In genomic region chr2:237444026-237444425, GRCh38 we compare ENCODE assay signal across 24 cellular contexts. TPM values are rescaled to one million over a fixed set of nuclear protein-coding genes. Genes with fewer than 3 reads are reported as not detected.
"Had no signal": no experiment of that assay in that cellular context is flagged by ENCODE, and none has a peak within 500 bp of the region (broad histone marks: within the 10 kb centered on the region; RNA-seq: fewer than 3 reads in every experiment).

No MANE protein-coding gene starts in this region.

- H3K36me3 Mint-ChIP-seq: activated naive CD4-positive, alpha-beta T cell treated with anti-CD3 and anti-CD28 coated beads, Interleukin-2, amount 10 ng/mL, durations not matched to agents 7 days and 5 days; natural killer cell treated with Interleukin-12 subunit alpha and Interleukin-12 subunit beta and Interleukin-15 and Interleukin-18, amount 100 ng/mL, for 72 hours; stimulated activated memory B cell treated with anti-CD40 and anti-IgM and Interleukin-4, amounts not matched to agents 10 μg/mL and 1 μg/mL and 100 μg/mL, for 72 hours; T-cell had no signal

- H3K27me3 ChIP-seq: adrenal gland, esophagus muscularis mucosa, gastrocnemius medialis, transverse colon had no signal

- DNase-seq: activated CD4-positive, alpha-beta T cell treated with anti-CD3 and anti-CD28 coated beads for 48 hours; activated CD4-positive, CD25-positive, alpha-beta regulatory T cell; activated effector memory CD4-positive, alpha-beta T cell treated with anti-CD3 and anti-CD28 coated beads, Interleukin-2, amount 50 U/mL, for 16 hours; activated naive CD4-positive, alpha-beta T cell treated with anti-CD3 and anti-CD28 coated beads, Interleukin-2, amount 10 ng/mL, durations not matched to agents 7 days and 5 days; central memory CD4-positive, alpha-beta T cell; effector memory CD4-positive, alpha-beta T cell; gastrocnemius medialis; head of caudate nucleus; hypothalamus; left ventricle myocardium inferior; mammary epithelial cell; right cardiac atrium; stimulated activated CD4-positive, alpha-beta T cell treated with anti-CD3 and anti-CD28 coated beads, Interleukin-1b, Interleukin-23, amount 100 ng/mL, for 48 hours; T-cell; T1000; transverse colon had no signal

- H3K4me1 ChIP-seq: parathyroid adenoma had no signal

- H3K4me3 ChIP-seq: adrenal gland, esophagus muscularis mucosa, gastrocnemius medialis, left ventricle myocardium inferior, transverse colon had no signal

- H3K36me3 ChIP-seq: adrenal gland, esophagus muscularis mucosa, gastrocnemius medialis, left ventricle myocardium inferior, transverse colon had no signal

- H3K4me3 Mint-ChIP-seq: activated naive CD4-positive, alpha-beta T cell treated with anti-CD3 and anti-CD28 coated beads, Interleukin-2, amount 10 ng/mL, durations not matched to agents 7 days and 5 days; natural killer cell treated with Interleukin-12 subunit alpha and Interleukin-12 subunit beta and Interleukin-15 and Interleukin-18, amount 100 ng/mL, for 72 hours; stimulated activated memory B cell treated with anti-CD40 and anti-IgM and Interleukin-4, amounts not matched to agents 10 μg/mL and 1 μg/mL and 100 μg/mL, for 72 hours; T-cell had no signal

- H3K27me3 Mint-ChIP-seq: T-cell had no signal

- H3K9me3 Mint-ChIP-seq: natural killer cell treated with Interleukin-12 subunit alpha and Interleukin-12 subunit beta and Interleukin-15 and Interleukin-18, amount 100 ng/mL, for 72 hours; stimulated activated memory B cell treated with anti-CD40 and anti-IgM and Interleukin-4, amounts not matched to agents 10 μg/mL and 1 μg/mL and 100 μg/mL, for 72 hours; T-cell had no signal

- H3K9me3 ChIP-seq: adrenal gland, esophagus muscularis mucosa, gastrocnemius medialis, transverse colon had no signal

- H3K27ac ChIP-seq: adrenal gland, esophagus muscularis mucosa, gastrocnemius medialis, left ventricle myocardium inferior, parathyroid adenoma, transverse colon had no signal

- ATAC-seq: gastrocnemius medialis; natural killer cell treated with Interleukin-12 subunit alpha and Interleukin-12 subunit beta and Interleukin-15 and Interleukin-18, amount 100 ng/mL, for 72 hours; right cardiac atrium; stimulated activated memory B cell treated with anti-CD40 and anti-IgM and Interleukin-4, amounts not matched to agents 10 μg/mL and 1 μg/mL and 100 μg/mL, for 72 hours; T-cell had no signal

- H3K27ac Mint-ChIP-seq: activated naive CD4-positive, alpha-beta T cell treated with anti-CD3 and anti-CD28 coated beads, Interleukin-2, amount 10 ng/mL, durations not matched to agents 7 days and 5 days; natural killer cell treated with Interleukin-12 subunit alpha and Interleukin-12 subunit beta and Interleukin-15 and Interleukin-18, amount 100 ng/mL, for 72 hours; stimulated activated memory B cell treated with anti-CD40 and anti-IgM and Interleukin-4, amounts not matched to agents 10 μg/mL and 1 μg/mL and 100 μg/mL, for 72 hours had no signal

- H3K4me1 Mint-ChIP-seq: stimulated activated memory B cell treated with anti-CD40 and anti-IgM and Interleukin-4, amounts not matched to agents 10 μg/mL and 1 μg/mL and 100 μg/mL, for 72 hours had no signal

RNA-seq across cellular contexts. Expression of gene MLPH, which starts 43.0 kb away (rescaled TPM):
- total RNA-seq: activated CD8-positive, alpha-beta memory T cell treated with anti-CD3 and anti-CD28 coated beads for 36 hours; dermis microvascular lymphatic vessel endothelial cell; natural killer cell treated with Interleukin-12 subunit alpha and Interleukin-12 subunit beta and Interleukin-15 and Interleukin-18, amount 100 ng/mL, for 72 hours; pulmonary artery endothelial cell had no signal
